Comparison of ENCODE assay signal across 10 cellular contexts in genomic region chr17:77501101-77501566, GRCh38.
DNase-seq lines count a peak whose midpoint lies in the region; ATAC-seq and TF ChIP-seq lines count a peak whose summit lies in the region.
"Had no signal": no experiment of that assay in that cellular context is flagged by ENCODE, and none has a peak within 500 bp of the region (broad histone marks: within the 10 kb centered on the region; RNA-seq: fewer than 3 reads in every experiment).

No MANE protein-coding gene starts in this region.

- H3K27ac ChIP-seq in transverse colon, result no peak overlapping the region
- H3K27ac ChIP-seq: gastrocnemius medialis, SJSA1 had no signal

- no peaks in the 10 kb centered on the region for H3K27me3 ChIP-seq in transverse colon
- H3K27me3 ChIP-seq: gastrocnemius medialis, SJSA1 had no signal

- peak in 3 of 5 experiments; percentile 16 to 33 (median 32) for TF ChIP-seq CTCF in transverse colon (IDR thresholded peaks at IDR 0.05)

- no peaks in the 10 kb centered on the region for H3K36me3 Mint-ChIP-seq in activated naive CD8-positive, alpha-beta T cell
- H3K36me3 Mint-ChIP-seq in activated naive CD8-positive, alpha-beta T cell treated with anti-CD3 and anti-CD28 coated beads for 36 hours, result peaks cover 20% of the 10 kb centered on the region

- H3K9me3 ChIP-seq in transverse colon, result no peaks in the 10 kb centered on the region
- H3K9me3 ChIP-seq: gastrocnemius medialis, SJSA1 had no signal

- ATAC-seq in HG02759 (IDR thresholded peaks at IDR 0.05; ENCODE audit: unreplicated experiment), result no peak
- no peak for ATAC-seq in GM21447 (IDR thresholded peaks at IDR 0.05; ENCODE audit: unreplicated experiment)
- no peak for ATAC-seq in GM21825 (IDR thresholded peaks at IDR 0.05; ENCODE audit: unreplicated experiment)
- ATAC-seq: gastrocnemius medialis had no signal

- no peak for TF ChIP-seq EP300 in transverse colon (IDR thresholded peaks at IDR 0.05; ENCODE audit: low read depth)

- no peaks in the 10 kb centered on the region for H3K27me3 Mint-ChIP-seq in activated naive CD8-positive, alpha-beta T cell
- H3K27me3 Mint-ChIP-seq in activated naive CD8-positive, alpha-beta T cell treated with anti-CD3 and anti-CD28 coated beads for 36 hours, result no peaks in the 10 kb centered on the region

- H3K4me1 ChIP-seq in transverse colon, result no peaks in the 10 kb centered on the region
- H3K4me1 ChIP-seq: gastrocnemius medialis, SJSA1 had no signal

- no peak overlapping the region for H3K4me3 ChIP-seq in transverse colon
- H3K4me3 ChIP-seq: gastrocnemius medialis, SJSA1 had no signal

- no peaks in the 10 kb centered on the region for H3K4me1 Mint-ChIP-seq in activated naive CD8-positive, alpha-beta T cell (ENCODE audit: low read depth)
- H3K4me1 Mint-ChIP-seq in activated naive CD8-positive, alpha-beta T cell treated with anti-CD3 and anti-CD28 coated beads for 36 hours, result no peaks in the 10 kb centered on the region

- WGBS in transverse colon (ENCODE audit: low coverage in 1 of 2), 2 donors, result 90 to 100% methylated on average over 6 to 12 of the region's 12 CpGs

- DNase-seq in activated naive CD8-positive, alpha-beta T cell treated with anti-CD3 and anti-CD28 coated beads for 36 hours, result no peak
- peak; percentile 74 for DNase-seq in SK-MEL-5 (ENCODE audit: low read depth, low spot score)
- DNase-seq in erythroblast (lab: John Stamatoyannopoulos, UW), result peak; percentile 27 to 42
- peak; percentile 6 for DNase-seq in transverse colon

- in situ Hi-C loops in SK-MEL-5 (cut with HindIII; ENCODE audit: low pct_unique_long_range_greater_than_20kb, low sequenced_read_pairs) (no loop called here), transverse colon (cut with MboI; ENCODE audit: low pct_ligation_motif_present in 1 of 4, low pct_unique_long_range_greater_than_20kb in 1 of 4, low sequenced_read_pairs in 3 of 4) (no loop called here)

- H3K27ac Mint-ChIP-seq in activated naive CD8-positive, alpha-beta T cell, result peak overlapping the region; percentile 22
- H3K27ac Mint-ChIP-seq in activated naive CD8-positive, alpha-beta T cell treated with anti-CD3 and anti-CD28 coated beads for 36 hours, result no peak overlapping the region

- TF ChIP-seq POLR2A in erythroblast (IDR thresholded peaks at IDR 0.05; ENCODE audit: low read length) (no peak), transverse colon (IDR thresholded peaks at IDR 0.05) (no peak)

- intact Hi-C loops in transverse colon (cut with DNase I; ENCODE audit: low total_unique reads), result no loop called here

- H3K4me3 Mint-ChIP-seq in activated naive CD8-positive, alpha-beta T cell, result no peak overlapping the region
- H3K4me3 Mint-ChIP-seq in activated naive CD8-positive, alpha-beta T cell treated with anti-CD3 and anti-CD28 coated beads for 36 hours, result no peak overlapping the region

- peaks cover 0 to 15% (median 0%) of the 10 kb centered on the region in 4 donors for H3K36me3 ChIP-seq in transverse colon

- no peaks in the 10 kb centered on the region for H3K9me3 Mint-ChIP-seq in activated naive CD8-positive, alpha-beta T cell (ENCODE audit: low read depth)
- no peaks in the 10 kb centered on the region for H3K9me3 Mint-ChIP-seq in activated naive CD8-positive, alpha-beta T cell treated with anti-CD3 and anti-CD28 coated beads for 36 hours
